Comparison of ENCODE assay signal across 35 cellular contexts in genomic region chr5:150649108-150649827, GRCh38. TPM values are rescaled to one million over a fixed set of nuclear protein-coding genes. Genes with fewer than 3 reads are reported as not detected.
DNase-seq lines count a peak whose midpoint lies in the region; ATAC-seq, FAIRE-seq and TF ChIP-seq lines count a peak whose summit lies in the region.
"Had no signal": no experiment of that assay in that cellular context is flagged by ENCODE, and none has a peak within 500 bp of the region (broad histone marks: within the 10 kb centered on the region; RNA-seq: fewer than 3 reads in every experiment).

No MANE protein-coding gene starts in this region.

- H3K27me3 ChIP-seq in right lobe of liver = no peaks in the 10 kb centered on the region
- no peaks in the 10 kb centered on the region for H3K27me3 ChIP-seq in HepG2 (ENCODE audit: control insufficient read depth in 1 of 2, insufficient read depth in 2 of 2, low read length in 2 of 2)
- no peaks in the 10 kb centered on the region for H3K27me3 ChIP-seq in heart right ventricle
- H3K27me3 ChIP-seq in osteoblast (ENCODE audit: insufficient read depth, low read length) = no peaks in the 10 kb centered on the region
- no peaks in the 10 kb centered on the region for H3K27me3 ChIP-seq in aorta (ENCODE audit: control insufficient read depth in 1 of 2, insufficient read depth in 2 of 2, low read length in 1 of 2)
- H3K27me3 ChIP-seq: left lung had no signal

- CTCF ChIA-PET in HepG2 (lab: Yijun Ruan, JAX; ENCODE audit: low intra/inter-chr PET ratio, low total read pairs) (no interaction called here), Calu3 (lab: Charles Lee) (interaction anchor here (1.1 kb wide), 1 partner anchor 9 kb away, joined by 4 read pairs; the partner anchor contains the start of gene SYNPO)

- DNase-seq in right lobe of liver (peak in 2 of 3 donors; percentile 24 to 51), HepG2 (ENCODE audit: low spot score) (no peak), heart right ventricle (peak; percentile 71 to 82), osteoblast (ENCODE audit: insufficient read length, low spot score, missing footprints) (peak; percentile 52), aorta (peak; percentile 77 to 90), NCI-H1417 (lab: John Stamatoyannopoulos, UW) (no peak), Calu3 (no peak), H4 (ENCODE audit: low spot score) (no peak)
- DNase-seq: activated CD4-positive, alpha-beta T cell treated with anti-CD3 and anti-CD28 coated beads for 4 hours; activated CD8-positive, alpha-beta T cell treated with anti-CD3 and anti-CD28 coated beads, Interleukin-2, amount 10 ng/mL, durations not matched to agents 7 days and 5 days; activated naive CD4-positive, alpha-beta T cell treated with anti-CD3 and anti-CD28 coated beads, Interleukin-2, amount 50 U/mL, for 16 hours; amniotic stem cell; CD4-positive, alpha-beta memory T cell; DMS 273 treated with DMSO at 0.1 percent for 48 hours; effector CD4-positive, alpha-beta T cell; EL; KG1; midbrain; MM.1S; naive thymus-derived CD4-positive, alpha-beta T cell; NCI-H2029 treated with DMSO at 0.1 percent for 48 hours; NCI-H526; nucleus accumbens; SHP77 treated with DMSO at 0.1 percent for 48 hours; stimulated activated naive CD8-positive, alpha-beta T cell treated with anti-CD3 and anti-CD28 coated beads, Interleukin-15, Interleukin-2, amounts not matched to agents 100 U/mL and 50 U/mL, for 24 hours had no signal

- H3K4me1 Mint-ChIP-seq in Calu3 (ENCODE audit: low read depth, unreplicated experiment) = no peaks in the 10 kb centered on the region
- H3K4me1 Mint-ChIP-seq: activated T-helper 17 cell treated with anti-CD3 and anti-CD28 coated beads, Interleukin-2, amount 50 U/mL, for 72 hours had no signal

- no peak for TF ChIP-seq POLR2A in right lobe of liver (IDR thresholded peaks at IDR 0.05)
- no peak for TF ChIP-seq POLR2A in HepG2 (IDR thresholded peaks at IDR 0.05; ENCODE audit: insufficient read depth in 1 of 2, low read depth in 2 of 2, low read length in 2 of 2)

- POLR2A ChIA-PET in HepG2 (lab: Yijun Ruan, JAX) = no interaction called here

- no peaks in the 10 kb centered on the region for H3K9me3 Mint-ChIP-seq in Calu3 (ENCODE audit: low read depth, unreplicated experiment)
- H3K9me3 Mint-ChIP-seq: activated T-helper 17 cell treated with anti-CD3 and anti-CD28 coated beads, Interleukin-2, amount 50 U/mL, for 72 hours; CD4-positive, alpha-beta memory T cell; GM23338; naive thymus-derived CD4-positive, alpha-beta T cell; T-helper 2 cell treated with Interferon-gamma antibody and Interleukin-4, amounts not matched to agents 5 μg/mL and 100 μg/mL, for 36 hours had no signal

- H3K4me3 Mint-ChIP-seq in Calu3 (ENCODE audit: low read depth, unreplicated experiment) = no peak overlapping the region
- H3K4me3 Mint-ChIP-seq: activated CD8-positive, alpha-beta T cell treated with anti-CD3 and anti-CD28 coated beads, Interleukin-2, amount 10 ng/mL, durations not matched to agents 7 days and 5 days; activated T-helper 17 cell treated with anti-CD3 and anti-CD28 coated beads, Interleukin-2, amount 50 U/mL, for 72 hours; CD4-positive, alpha-beta memory T cell; GM23338; naive thymus-derived CD4-positive, alpha-beta T cell; T-helper 2 cell treated with Interferon-gamma antibody and Interleukin-4, amounts not matched to agents 5 μg/mL and 100 μg/mL, for 36 hours had no signal

- H3K9me3 ChIP-seq in right lobe of liver = no peaks in the 10 kb centered on the region
- no peaks in the 10 kb centered on the region for H3K9me3 ChIP-seq in HepG2 (ENCODE audit: low read length)
- no peaks in the 10 kb centered on the region for H3K9me3 ChIP-seq in heart right ventricle
- H3K9me3 ChIP-seq in osteoblast (ENCODE audit: low read depth, low read length) = no peaks in the 10 kb centered on the region
- H3K9me3 ChIP-seq in aorta (ENCODE audit: control insufficient read depth, low read length) = no peaks in the 10 kb centered on the region
- H3K9me3 ChIP-seq: left lung had no signal

- peaks cover 5 to 40% (median 20%) of the 10 kb centered on the region in 4 donors for H3K36me3 ChIP-seq in right lobe of liver
- no peaks in the 10 kb centered on the region for H3K36me3 ChIP-seq in HepG2 (replicated peaks in 1 of 2; ENCODE audit: control insufficient read depth in 1 of 2, insufficient read depth in 2 of 2, low read length in 2 of 2)
- peaks cover 0 to 78% (median 33%) of the 10 kb centered on the region in 9 donors for H3K36me3 ChIP-seq in heart right ventricle
- H3K36me3 ChIP-seq in osteoblast (ENCODE audit: insufficient read depth, low read length) = peaks cover 26% of the 10 kb centered on the region
- peaks cover 0 to 7% of the 10 kb centered on the region in 2 donors for H3K36me3 ChIP-seq in aorta (ENCODE audit: control insufficient read depth in 1 of 2, insufficient read depth in 2 of 2, low read length in 1 of 2)

- H3K4me1 ChIP-seq in right lobe of liver = peaks cover 0 to 24% (median 8%) of the 10 kb centered on the region in 4 donors
- peaks cover 22% of the 10 kb centered on the region for H3K4me1 ChIP-seq in HepG2 (ENCODE audit: insufficient read depth, low read length)
- peaks cover 50 to 100% (median 89%) of the 10 kb centered on the region in 9 donors for H3K4me1 ChIP-seq in heart right ventricle
- H3K4me1 ChIP-seq in osteoblast (ENCODE audit: insufficient read depth, low read length) = peaks cover 32% of the 10 kb centered on the region
- H3K4me1 ChIP-seq in aorta (ENCODE audit: control insufficient read depth in 1 of 2, insufficient read depth in 2 of 2, low read length in 2 of 2) = peaks cover 0 to 4% of the 10 kb centered on the region in 2 donors

- ATAC-seq in right lobe of liver = no peak
- ATAC-seq in HepG2 = no peak
- ATAC-seq in heart right ventricle = peak; percentile 20 to 56 (median 28)
- peak; percentile 1 for ATAC-seq in aorta (ENCODE audit: low FRiP score)
- ATAC-seq: activated CD8-positive, alpha-beta T cell treated with anti-CD3 and anti-CD28 coated beads, Interleukin-2, amount 10 ng/mL, durations not matched to agents 7 days and 5 days; activated T-helper 17 cell treated with anti-CD3 and anti-CD28 coated beads, Interleukin-2, amount 50 U/mL, for 72 hours; GM23338; left lung; naive thymus-derived CD4-positive, alpha-beta T cell; stimulated activated naive CD8-positive, alpha-beta T cell treated with anti-CD3 and anti-CD28 coated beads, Interleukin-15, Interleukin-2, amounts not matched to agents 100 U/mL and 50 U/mL, for 24 hours had no signal

- H4K20me1 ChIP-seq in HepG2 (ENCODE audit: insufficient read depth, low read length) (no peaks in the 10 kb centered on the region), osteoblast (ENCODE audit: insufficient read depth, low read length) (peaks cover 4% of the 10 kb centered on the region)

- H3K36me3 Mint-ChIP-seq in Calu3 (ENCODE audit: insufficient read depth, unreplicated experiment) = peaks cover 4% of the 10 kb centered on the region
- H3K36me3 Mint-ChIP-seq: CD4-positive, alpha-beta memory T cell; naive thymus-derived CD4-positive, alpha-beta T cell had no signal

- BruUV-seq in HepG2 (replicated peaks; lab: Mats Ljungman, UMichigan) (no TSS peak), Calu3 (replicated peaks; lab: Mats Ljungman, UMichigan) (no TSS peak)

- H3K9ac ChIP-seq in HepG2 (ENCODE audit: insufficient read depth, low read depth, low read length) = no peak overlapping the region

- H3K27me3 Mint-ChIP-seq in Calu3 (ENCODE audit: unreplicated experiment) = peaks cover 43% of the 10 kb centered on the region
- H3K27me3 Mint-ChIP-seq: activated T-helper 17 cell treated with anti-CD3 and anti-CD28 coated beads, Interleukin-2, amount 50 U/mL, for 72 hours had no signal

- no peak overlapping the region for H3K27ac ChIP-seq in right lobe of liver
- H3K27ac ChIP-seq in HepG2 (ENCODE audit: extremely low read length, insufficient read depth, low read length) = no peak overlapping the region
- peak overlapping the region; percentile 44 to 100 (median 96) for H3K27ac ChIP-seq in heart right ventricle
- no peak overlapping the region for H3K27ac ChIP-seq in osteoblast (ENCODE audit: low read depth, low read length)
- peak overlapping the region; percentile 38 to 93 for H3K27ac ChIP-seq in aorta (ENCODE audit: low read depth in 1 of 2, low read length in 2 of 2)
- H3K27ac ChIP-seq: epithelial cell of prostate, left lung had no signal

- FAIRE-seq in HepG2 (lab: Jason Lieb, UNC) = no peak
- FAIRE-seq: A204.1, bronchial epithelial cell, GM18507, GM19239 had no signal

- H3K4me3 ChIP-seq in right lobe of liver = no peak overlapping the region
- H3K4me3 ChIP-seq in HepG2 (replicated peaks in 1 of 3; ENCODE audit: insufficient read depth in 1 of 3, low read depth in 2 of 3, low read length in 3 of 3) = no peak overlapping the region
- H3K4me3 ChIP-seq in heart right ventricle = no peak overlapping the region
- no peak overlapping the region for H3K4me3 ChIP-seq in osteoblast (ENCODE audit: insufficient read depth, low read length)
- H3K4me3 ChIP-seq in aorta (ENCODE audit: low read length in 2 of 2) = no peak overlapping the region
- H3K4me3 ChIP-seq: GM23338, left lung, skin epidermis had no signal

- TF ChIP-seq EP300 in HepG2 (IDR thresholded peaks at IDR 0.05; ENCODE audit: low read depth in 2 of 2, low read length in 2 of 2) (no peak), HepG2 (CRISPR knock-in tag; IDR thresholded peaks at IDR 0.05; ENCODE audit: borderline replicate concordance) (no peak)

- no peak overlapping the region for H3K27ac Mint-ChIP-seq in Calu3 (ENCODE audit: unreplicated experiment)
- H3K27ac Mint-ChIP-seq: activated CD8-positive, alpha-beta T cell treated with anti-CD3 and anti-CD28 coated beads, Interleukin-2, amount 10 ng/mL, durations not matched to agents 7 days and 5 days; activated T-helper 17 cell treated with anti-CD3 and anti-CD28 coated beads, Interleukin-2, amount 50 U/mL, for 72 hours; CD4-positive, alpha-beta memory T cell; GM23338; T-helper 2 cell treated with Interferon-gamma antibody and Interleukin-4, amounts not matched to agents 5 μg/mL and 100 μg/mL, for 36 hours had no signal

- no peak for TF ChIP-seq RAD21 in HepG2 (CRISPR knock-in tag; IDR thresholded peaks at IDR 0.05)

- H3K79me2 ChIP-seq in HepG2 (ENCODE audit: insufficient read depth, low read length) = no peaks in the 10 kb centered on the region
- H3K79me2 ChIP-seq in osteoblast (ENCODE audit: insufficient read depth, low read length) = peaks cover 6% of the 10 kb centered on the region

- 72% methylated on average over 8 of the region's 35 CpGs for WGBS in right lobe of liver (ENCODE audit: insufficient coverage, low coverage, low lambda C conversion rate, missing lambda C conversion rate)
- WGBS in HepG2 (ENCODE audit: low lambda C conversion rate) = 92% methylated on average over 20 of the region's 35 CpGs
- 63 to 70% methylated on average over 35 of the region's 35 CpGs for WGBS in heart right ventricle, 2 donors
- 24 to 32% methylated on average over 35 of the region's 35 CpGs for WGBS in aorta, 2 donors

- TF ChIP-seq CTCF in right lobe of liver (IDR thresholded peaks at IDR 0.05) = no peak
- TF ChIP-seq CTCF in HepG2 (CRISPR knock-in tag; IDR thresholded peaks at IDR 0.05) = no peak
- TF ChIP-seq CTCF in heart right ventricle (IDR thresholded peaks at IDR 0.05) = no peak
- TF ChIP-seq CTCF in osteoblast (IDR thresholded peaks at IDR 0.05; ENCODE audit: extremely low read depth, low read depth, low read length) = no peak
- no peak for TF ChIP-seq CTCF in Calu3 (IDR thresholded peaks at IDR 0.05; ENCODE audit: unreplicated experiment)

- no peak overlapping the region for H3K4me2 ChIP-seq in HepG2 (ENCODE audit: low read depth, low read length)
- no peak overlapping the region for H3K4me2 ChIP-seq in osteoblast (ENCODE audit: insufficient read depth, low read length)
- H3K4me2 ChIP-seq: GM23338 had no signal

- intact Hi-C loops in right lobe of liver (cut with DNase I) = loop anchor here in 1 of 2 donors (10.0 kb wide), 1 partner anchor 46 kb away; no protein-coding TSS in a partner anchor
- intact Hi-C loops in HepG2 (cut with micrococcal nuclease; ENCODE audit: unreplicated experiment) = no loop called here
- intact Hi-C loops in heart right ventricle (cut with DNase I) = no loop called here
- intact Hi-C loops in aorta (cut with DNase I) = no loop called here
- intact Hi-C loops in Calu3 (cut with micrococcal nuclease; ENCODE audit: unreplicated experiment) = no loop called here

- H2AFZ ChIP-seq in HepG2 (ENCODE audit: low read length) (no peak overlapping the region), osteoblast (ENCODE audit: low read length) (no peak overlapping the region)
- H2AFZ ChIP-seq: GM23338 had no signal

- in situ Hi-C loops in HepG2 (cut with HindIII; ENCODE audit: extremely low pct_ligation_motif_present, low pct_unique_long_range_greater_than_20kb) = no loop called here

RNA-seq across cellular contexts. Expression of gene SYNPO, which starts 8.8 kb away (rescaled TPM):
- 10 to 100 TPM; 23.4 to 51.8 (median 35.6) TPM for total RNA-seq in right lobe of liver
- 0.09 and 0.22 TPM in 2 replicates for total RNA-seq in HepG2 (2016; rRNA removed; fragmentation: Illumina TruSeq; extraction: Trizol)
- total RNA-seq in HepG2 (2016; cell fraction: cytosol; rRNA removed; fragmentation: Illumina TruSeq; extraction: Trizol; ENCODE audit: low read depth) = under 0.01 TPM in 1 of 2 replicates, not detected in the other
- 0.04 and 0.09 TPM in 2 replicates for total RNA-seq in HepG2 (2016; cell fraction: insoluble cytoplasmic fraction; rRNA removed; fragmentation: Illumina TruSeq; extraction: Trizol)
- 0.10 and 0.12 TPM in 2 replicates for total RNA-seq in HepG2 (2016; cell fraction: membrane; rRNA removed; fragmentation: Illumina TruSeq; extraction: Trizol)
- 0.16 and 0.25 TPM in 2 replicates for total RNA-seq in HepG2 (2016; cell fraction: nucleus; rRNA removed; fragmentation: Illumina TruSeq; extraction: Trizol)
- 0.05 and 0.30 TPM in 2 replicates for polyA plus RNA-seq in HepG2 (2011; rRNA removed)
- polyA plus RNA-seq in HepG2 (2011; cell fraction: cytosol; rRNA removed) = 0.04 and 0.07 TPM in 2 replicates
- polyA plus RNA-seq in HepG2 (2011; cell fraction: nucleus; rRNA removed) = 0.33 and 0.42 TPM in 2 replicates
- 0.07 and 0.19 TPM in 2 replicates for polyA plus RNA-seq in HepG2 (2012)
- polyA plus RNA-seq in HepG2 (2016; cell fraction: cytosol; fragmentation: Illumina TruSeq; extraction: Trizol; ENCODE audit: low read depth) = 0.02 and 0.03 TPM in 2 replicates
- 0.15 and 0.20 TPM in 2 replicates for polyA plus RNA-seq in HepG2 (2016; cell fraction: insoluble cytoplasmic fraction; fragmentation: Illumina TruSeq; extraction: Trizol; ENCODE audit: low read depth)
- polyA plus RNA-seq in HepG2 (2016; cell fraction: membrane; fragmentation: Illumina TruSeq; extraction: Trizol; ENCODE audit: low read depth) = 0.03 and 0.05 TPM in 2 replicates
- polyA plus RNA-seq in HepG2 (2016; cell fraction: nucleus; fragmentation: Illumina TruSeq; extraction: Trizol; ENCODE audit: insufficient read depth, low read depth) = 0.30 and 0.49 TPM in 2 replicates
- polyA minus RNA-seq in HepG2 (2011; rRNA and poly(A)+ RNA removed; ENCODE audit: low replicate concordance) = 0.46 and 18.5 TPM in 2 replicates
- 0.30 and 0.70 TPM in 2 replicates for polyA minus RNA-seq in HepG2 (2011; cell fraction: cytosol; rRNA and poly(A)+ RNA removed)
- 0.39 and 0.62 TPM in 2 replicates for polyA minus RNA-seq in HepG2 (2011; cell fraction: nucleus; rRNA and poly(A)+ RNA removed)
- total RNA-seq in heart right ventricle = 100 to 1,000 TPM; 589 to 777 (median 703) TPM
- 100 to 1,000 TPM; 129 to 344 TPM for polyA plus RNA-seq in heart right ventricle
- 2.7 and 4.0 TPM in 2 replicates for total RNA-seq in osteoblast
- total RNA-seq in aorta = 100 to 1,000 TPM; 327 to 478 TPM
- 100 to 1,000 TPM; 228 to 486 TPM for polyA plus RNA-seq in aorta
- 0.92 and 2.5 TPM in 2 replicates for total RNA-seq in Calu3 (2022)
- 4.3 and 7.1 TPM in 2 replicates for total RNA-seq in H4 (2014; rRNA removed; shearing (Covaris generic))
- polyA plus RNA-seq: CD4-positive, alpha-beta memory T cell; naive thymus-derived CD4-positive, alpha-beta T cell had no signal

RNA-seq across cellular contexts. Expression of gene MYOZ3, which starts 11.8 kb away (rescaled TPM):
- total RNA-seq in right lobe of liver = under 1 TPM in 3 of 6 experiments, not detected in 3; 0.09 to 0.25 (median 0.12) TPM
- total RNA-seq in HepG2 (2016; rRNA removed; fragmentation: Illumina TruSeq; extraction: Trizol) = not detected in 2 replicates
- not detected in 2 replicates for total RNA-seq in HepG2 (2016; cell fraction: cytosol; rRNA removed; fragmentation: Illumina TruSeq; extraction: Trizol; ENCODE audit: low read depth)
- not detected in 2 replicates for total RNA-seq in HepG2 (2016; cell fraction: insoluble cytoplasmic fraction; rRNA removed; fragmentation: Illumina TruSeq; extraction: Trizol)
- not detected in 2 replicates for total RNA-seq in HepG2 (2016; cell fraction: membrane; rRNA removed; fragmentation: Illumina TruSeq; extraction: Trizol)
- total RNA-seq in HepG2 (2016; cell fraction: nucleus; rRNA removed; fragmentation: Illumina TruSeq; extraction: Trizol) = not detected in 2 replicates
- 0.05 TPM in 1 of 2 replicates, not detected in the other for polyA plus RNA-seq in HepG2 (2011; rRNA removed)
- polyA plus RNA-seq in HepG2 (2011; cell fraction: cytosol; rRNA removed) = not detected in 2 replicates
- polyA plus RNA-seq in HepG2 (2011; cell fraction: nucleus; rRNA removed) = not detected in 2 replicates
- polyA plus RNA-seq in HepG2 (2012) = 0.05 TPM in 1 of 2 replicates, not detected in the other
- polyA plus RNA-seq in HepG2 (2016; cell fraction: cytosol; fragmentation: Illumina TruSeq; extraction: Trizol; ENCODE audit: low read depth) = not detected in 2 replicates
- not detected in 2 replicates for polyA plus RNA-seq in HepG2 (2016; cell fraction: insoluble cytoplasmic fraction; fragmentation: Illumina TruSeq; extraction: Trizol; ENCODE audit: low read depth)
- not detected in 2 replicates for polyA plus RNA-seq in HepG2 (2016; cell fraction: membrane; fragmentation: Illumina TruSeq; extraction: Trizol; ENCODE audit: low read depth)
- not detected in 2 replicates for polyA plus RNA-seq in HepG2 (2016; cell fraction: nucleus; fragmentation: Illumina TruSeq; extraction: Trizol; ENCODE audit: insufficient read depth, low read depth)
- polyA minus RNA-seq in HepG2 (2011; rRNA and poly(A)+ RNA removed; ENCODE audit: low replicate concordance) = 0.05 TPM in 1 of 2 replicates, not detected in the other
- polyA minus RNA-seq in HepG2 (2011; cell fraction: cytosol; rRNA and poly(A)+ RNA removed) = not detected in 2 replicates
- polyA minus RNA-seq in HepG2 (2011; cell fraction: nucleus; rRNA and poly(A)+ RNA removed) = not detected in 2 replicates
- total RNA-seq in heart right ventricle = 10 to 100 TPM in 2 of 10 donors, 1 to 10 TPM in 8; 4.5 to 12.2 (median 6.0) TPM
- 1 to 10 TPM in 1 of 2 donors, under 1 TPM in 1; 0.91 to 4.1 TPM for polyA plus RNA-seq in heart right ventricle
- under 0.01 TPM in 1 of 2 replicates, not detected in the other for total RNA-seq in osteoblast
- 10 to 100 TPM in 1 of 2 donors, 1 to 10 TPM in 1; 2.5 to 14.1 TPM for total RNA-seq in aorta
- 1 to 10 TPM; 2.0 to 2.8 TPM for polyA plus RNA-seq in aorta
- total RNA-seq in Calu3 (2022) = not detected in 2 replicates
- not detected in 2 replicates for total RNA-seq in H4 (2014; rRNA removed; shearing (Covaris generic))
- total RNA-seq: activated CD8-positive, alpha-beta T cell treated with anti-CD3 and anti-CD28 coated beads, Interleukin-2, amount 10 ng/mL, durations not matched to agents 7 days and 5 days; bronchial epithelial cell; CD4-positive, alpha-beta memory T cell; naive thymus-derived CD4-positive, alpha-beta T cell had no signal
- polyA plus RNA-seq: CD4-positive, alpha-beta memory T cell had no signal

RNA-seq across cellular contexts. Expression of gene RBM22, which starts 51.6 kb away (rescaled TPM):
- total RNA-seq in right lobe of liver (10 to 100 TPM; 12.3 to 19.4 (median 17.7) TPM), HepG2 (2016; rRNA removed; fragmentation: Illumina TruSeq; extraction: Trizol) (27.7 and 28.3 TPM in 2 replicates), heart right ventricle (10 to 100 TPM; 23.4 to 41.0 (median 29.3) TPM), osteoblast (27.1 and 29.2 TPM in 2 replicates), aorta (10 to 100 TPM; 40.1 to 46.9 TPM), Calu3 (2022) (53.4 and 60.8 TPM in 2 replicates)
- total RNA-seq in HepG2 (2016; cell fraction: cytosol; rRNA removed; fragmentation: Illumina TruSeq; extraction: Trizol; ENCODE audit: low read depth) = 5.7 and 6.4 TPM in 2 replicates
- 23.8 and 26.3 TPM in 2 replicates for total RNA-seq in HepG2 (2016; cell fraction: insoluble cytoplasmic fraction; rRNA removed; fragmentation: Illumina TruSeq; extraction: Trizol)
- total RNA-seq in HepG2 (2016; cell fraction: membrane; rRNA removed; fragmentation: Illumina TruSeq; extraction: Trizol) = 11.5 and 11.9 TPM in 2 replicates
- total RNA-seq in HepG2 (2016; cell fraction: nucleus; rRNA removed; fragmentation: Illumina TruSeq; extraction: Trizol) = 27.4 and 28.2 TPM in 2 replicates
- polyA plus RNA-seq in HepG2 (2011; rRNA removed) (27.3 and 35.0 TPM in 2 replicates), heart right ventricle (10 to 100 TPM; 18.6 to 28.8 TPM), aorta (10 to 100 TPM; 16.8 to 41.8 TPM)
- 12.7 and 16.9 TPM in 2 replicates for polyA plus RNA-seq in HepG2 (2011; cell fraction: cytosol; rRNA removed)
- polyA plus RNA-seq in HepG2 (2011; cell fraction: nucleus; rRNA removed) = 42.7 and 44.5 TPM in 2 replicates
- 25.4 and 28.8 TPM in 2 replicates for polyA plus RNA-seq in HepG2 (2012)
- polyA plus RNA-seq in HepG2 (2016; cell fraction: cytosol; fragmentation: Illumina TruSeq; extraction: Trizol; ENCODE audit: low read depth) = 2.7 and 3.2 TPM in 2 replicates
- polyA plus RNA-seq in HepG2 (2016; cell fraction: insoluble cytoplasmic fraction; fragmentation: Illumina TruSeq; extraction: Trizol; ENCODE audit: low read depth) = 34.5 and 39.1 TPM in 2 replicates
- 7.7 and 9.1 TPM in 2 replicates for polyA plus RNA-seq in HepG2 (2016; cell fraction: membrane; fragmentation: Illumina TruSeq; extraction: Trizol; ENCODE audit: low read depth)
- polyA plus RNA-seq in HepG2 (2016; cell fraction: nucleus; fragmentation: Illumina TruSeq; extraction: Trizol; ENCODE audit: insufficient read depth, low read depth) = 43.5 and 48.3 TPM in 2 replicates
- polyA minus RNA-seq in HepG2 (2011; rRNA and poly(A)+ RNA removed; ENCODE audit: low replicate concordance) = 9.8 and 27.6 TPM in 2 replicates
- 12.1 and 16.2 TPM in 2 replicates for polyA minus RNA-seq in HepG2 (2011; cell fraction: cytosol; rRNA and poly(A)+ RNA removed)
- 43.9 and 49.9 TPM in 2 replicates for polyA minus RNA-seq in HepG2 (2011; cell fraction: nucleus; rRNA and poly(A)+ RNA removed)
- 28.0 and 35.8 TPM in 2 replicates for total RNA-seq in H4 (2014; rRNA removed; shearing (Covaris generic))

Comparison
In these comparisons a context has a peak if more than half of its experiments do, and no peak if none do; other contexts are left out.
1. DNase-seq: peak in right lobe of liver (2 of 3), heart right ventricle (2 of 2), osteoblast (single experiment) and aorta (2 of 2); none in HepG2 (single experiment), NCI-H1417 (0 of 3), Calu3 (single experiment) and H4 (single experiment).
2. ATAC-seq: peak in heart right ventricle (8 of 8) and aorta (single experiment); none in right lobe of liver (0 of 4) and HepG2 (single experiment).
3. H3K27ac ChIP-seq: peak in heart right ventricle (10 of 10) and aorta (2 of 2); none in right lobe of liver (0 of 3), HepG2 (single experiment) and osteoblast (single experiment).
4. RNA of gene SYNPO, which starts 8.8 kb away (total RNA-seq): 589 to 777 TPM in heart right ventricle and 327 to 478 TPM in aorta; 23.4 to 51.8 TPM in right lobe of liver, 4.3 to 7.1 TPM in H4, 2.7 to 4.0 TPM in osteoblast, 0.92 to 2.5 TPM in Calu3 and under 0.01 to 0.25 TPM in HepG2; every median in the first group is over 4 times any median in the second.